11 cellular contexts compared by ENCODE assay signal in genomic region chr3:128590948-128591347, GRCh38. TPM values are rescaled to one million over a fixed set of nuclear protein-coding genes. Genes with fewer than 3 reads are reported as not detected.
A peak's percentile ranks its signal among the peaks of the same experiment; 100 is the strongest.
DNase-seq lines count a peak whose midpoint lies in the region; ATAC-seq and TF ChIP-seq lines count a peak whose summit lies in the region.
"Had no signal": no experiment of that assay in that cellular context is flagged by ENCODE, and none has a peak within 500 bp of the region (broad histone marks: within the 10 kb centered on the region; RNA-seq: fewer than 3 reads in every experiment).

No MANE protein-coding gene starts in this region.

- H3K9me3 ChIP-seq in osteoblast (ENCODE audit: low read depth, low read length): no peaks in the 10 kb centered on the region
- H3K9me3 ChIP-seq: gastrocnemius medialis had no signal

- H3K27me3 ChIP-seq in osteoblast (ENCODE audit: insufficient read depth, low read length): peaks cover 6% of the 10 kb centered on the region

- in situ Hi-C loops in astrocyte of the spinal cord (cut with HindIII; ENCODE audit: low sequenced_read_pairs): no loop called here

- TF ChIP-seq CTCF in GM12872 (IDR thresholded peaks at IDR 0.05; ENCODE audit: insufficient read depth, low read depth, low read length) (0 out of 3 replicates have a peak, but pooled peaks have one; percentile 12), astrocyte of the spinal cord (IDR thresholded peaks at IDR 0.05; ENCODE audit: low read depth, low read length) (peak; percentile 20), osteoblast (IDR thresholded peaks at IDR 0.05; ENCODE audit: extremely low read depth, low read depth, low read length) (peak; percentile 22)

- no peaks in the 10 kb centered on the region for H3K36me3 ChIP-seq in osteoblast (ENCODE audit: insufficient read depth, low read length)
- H3K36me3 ChIP-seq: gastrocnemius medialis had no signal

- no peaks in the 10 kb centered on the region for H3K79me2 ChIP-seq in osteoblast (ENCODE audit: insufficient read depth, low read length)

- DNase-seq in Kasumi-1 (lab: John Stamatoyannopoulos, UW): peak; percentile 64 to 69
- no peak for DNase-seq in astrocyte of the spinal cord (ENCODE audit: low read depth, low spot score)
- DNase-seq in osteoblast (ENCODE audit: insufficient read length, low spot score, missing footprints): no peak
- no peak for DNase-seq in LoVo (ENCODE audit: low spot score)
- DNase-seq: activated naive CD8-positive, alpha-beta T cell treated with anti-CD3 and anti-CD28 coated beads for 36 hours; gastrocnemius medialis; KG1; NCI-H2171 treated with DMSO at 0.1 percent for 48 hours had no signal

- H2AFZ ChIP-seq in osteoblast (ENCODE audit: low read length): no peak overlapping the region

- no peaks in the 10 kb centered on the region for H4K20me1 ChIP-seq in osteoblast (ENCODE audit: insufficient read depth, low read length)

- H3K4me2 ChIP-seq in osteoblast (ENCODE audit: insufficient read depth, low read length): no peak overlapping the region

- ATAC-seq in GM18907 (IDR thresholded peaks at IDR 0.05; ENCODE audit: unreplicated experiment): no peak
- no peak for ATAC-seq in activated CD4-positive, CD25-positive, alpha-beta regulatory T cell treated with anti-CD3 and anti-CD28 coated beads, Interleukin-2, amount 50 U/mL, for 24 hours
- ATAC-seq: gastrocnemius medialis had no signal

- no peaks in the 10 kb centered on the region for H3K4me1 ChIP-seq in osteoblast (ENCODE audit: insufficient read depth, low read length)
- H3K4me1 ChIP-seq: gastrocnemius medialis had no signal

- H3K27ac ChIP-seq in osteoblast (ENCODE audit: low read depth, low read length): no peak overlapping the region
- H3K27ac ChIP-seq: gastrocnemius medialis had no signal

- H3K4me3 ChIP-seq in astrocyte of the spinal cord (ENCODE audit: low read depth, low read length): no peak overlapping the region
- no peak overlapping the region for H3K4me3 ChIP-seq in osteoblast (ENCODE audit: insufficient read depth, low read length)
- H3K4me3 ChIP-seq: gastrocnemius medialis had no signal

RNA-seq across cellular contexts. Expression of gene RPN1, which starts 59.7 kb away (rescaled TPM):
- 467 and 473 TPM in 2 replicates for total RNA-seq in osteoblast

Comparison
In these comparisons a context has a peak if more than half of its experiments do, and no peak if none do; other contexts are left out.
1. DNase-seq: peak in Kasumi-1 (2 of 2); none in astrocyte of the spinal cord (single experiment), osteoblast (single experiment) and LoVo (single experiment).
2. Peak in every context shown above with its lines, with median percentiles within 50 percentile points of each other: CTCF ChIP-seq.